6 cellular contexts compared by ENCODE assay signal in genomic region chrX:155071694-155072215, GRCh38. TPM values are rescaled to one million over a fixed set of nuclear protein-coding genes. Genes with fewer than 3 reads are reported as not detected.
A peak's percentile ranks its signal among the peaks of the same experiment; 100 is the strongest.
DNase-seq lines count a peak whose midpoint lies in the region; TF ChIP-seq lines count a peak whose summit lies in the region.

No MANE protein-coding gene starts in this region.

- no peaks in the 10 kb centered on the region for H3K27me3 ChIP-seq in OCI-LY3 (ENCODE audit: low read depth, low read length)
- no peaks in the 10 kb centered on the region for H3K27me3 ChIP-seq in thyroid gland

- no peak for TF ChIP-seq POLR2A in thyroid gland (IDR thresholded peaks at IDR 0.05)

- H3K9me3 ChIP-seq in OCI-LY3 (ENCODE audit: insufficient read depth, low read length), result no peaks in the 10 kb centered on the region
- H3K9me3 ChIP-seq in thyroid gland, result no peaks in the 10 kb centered on the region

- peak overlapping the region; percentile 74 for H3K27ac ChIP-seq in OCI-LY3 (ENCODE audit: low read length)
- peak overlapping the region in 2 of 3 donors; percentile 35 to 42 for H3K27ac ChIP-seq in thyroid gland

- peak overlapping the region; percentile 92 for H3K27ac Mint-ChIP-seq in glutamatergic neuron (ENCODE audit: unreplicated experiment)

- no peaks in the 10 kb centered on the region for H4K20me1 ChIP-seq in OCI-LY3 (ENCODE audit: insufficient read depth, low read length)

- peak overlapping the region; percentile 97 for H3K9ac ChIP-seq in OCI-LY3 (ENCODE audit: low read length)

- WGBS in thyroid gland, 2 donors, result 1 to 2% methylated on average over 7 to 13 of the region's 24 CpGs

- DNase-seq in NCI-H1092 treated with DMSO at 0.1 percent for 48 hours (lab: John Stamatoyannopoulos, UW) (peak; percentile 36), NCI-H1092 (lab: John Stamatoyannopoulos, UW) (no peak), glutamatergic neuron (peak; percentile 35), thyroid gland (peak; percentile 8 to 36), SKM-1 treated with dmso at 0.1 percent for 144 hours (lab: John Stamatoyannopoulos, UW; ENCODE audit: unreplicated experiment) (no peak)

- H3K27me3 Mint-ChIP-seq in glutamatergic neuron (ENCODE audit: unreplicated experiment), result peaks cover 4% of the 10 kb centered on the region

- H3K4me3 ChIP-seq in OCI-LY3 (ENCODE audit: low read length), result peak overlapping the region; percentile 100
- H3K4me3 ChIP-seq in thyroid gland (replicated peaks in 1 of 3), result peak overlapping the region in 2 of 3 donors; percentile 41 to 54

- peaks cover 65% of the 10 kb centered on the region for H3K79me2 ChIP-seq in OCI-LY3 (ENCODE audit: low read length)

- H3K36me3 ChIP-seq in OCI-LY3 (replicated peaks; ENCODE audit: low read depth, low read length) (peaks cover 20% of the 10 kb centered on the region), thyroid gland (no peaks in the 10 kb centered on the region)

- peak overlapping the region; percentile 89 for H3K4me3 Mint-ChIP-seq in glutamatergic neuron (ENCODE audit: unreplicated experiment)

- H3K9me3 Mint-ChIP-seq in glutamatergic neuron (ENCODE audit: unreplicated experiment), result peaks cover 2% of the 10 kb centered on the region

- peaks cover 6% of the 10 kb centered on the region for H3K36me3 Mint-ChIP-seq in glutamatergic neuron (ENCODE audit: unreplicated experiment)

- intact Hi-C loops in thyroid gland (cut with DNase I), result no loop called here

- H3K4me1 Mint-ChIP-seq in glutamatergic neuron (ENCODE audit: low read depth, unreplicated experiment), result peaks cover 7% of the 10 kb centered on the region

- H3K4me2 ChIP-seq in OCI-LY3 (ENCODE audit: low read length), result peak overlapping the region; percentile 71

- no peak for TF ChIP-seq CTCF in OCI-LY3 (IDR thresholded peaks at IDR 0.05; ENCODE audit: low read depth, low read length)
- no peak for TF ChIP-seq CTCF in glutamatergic neuron (IDR thresholded peaks at IDR 0.05; ENCODE audit: partially characterized antibody, unreplicated experiment)
- TF ChIP-seq CTCF in thyroid gland (IDR thresholded peaks at IDR 0.05), result no peak

- H3K4me1 ChIP-seq in OCI-LY3 (ENCODE audit: low read length), result peaks cover 11% of the 10 kb centered on the region
- H3K4me1 ChIP-seq in thyroid gland, result no peaks in the 10 kb centered on the region

- peak overlapping the region; percentile 43 for H2AFZ ChIP-seq in OCI-LY3 (ENCODE audit: low read depth, low read length)

RNA-seq across cellular contexts. Expression of gene BRCC3, which starts 0.4 kb away (rescaled TPM):
- total RNA-seq in glutamatergic neuron (ENCODE audit: unreplicated experiment) (21.9 TPM), thyroid gland (10 to 100 TPM in 3 of 4 donors, 1 to 10 TPM in 1; 9.7 to 21.9 (median 18.0) TPM)

RNA-seq across cellular contexts. Expression of gene CMC4, which starts 0.8 kb away (rescaled TPM):
- total RNA-seq in glutamatergic neuron (ENCODE audit: unreplicated experiment) (1.8 TPM), thyroid gland (10 to 100 TPM; 10.5 to 29.5 (median 21.8) TPM)

RNA-seq across cellular contexts. Expression of gene MTCP1, which starts 0.8 kb away (rescaled TPM):
- total RNA-seq in glutamatergic neuron (ENCODE audit: unreplicated experiment) (9.5 TPM), thyroid gland (1 to 10 TPM in 1 of 4 donors, under 1 TPM in 3; 0.78 to 4.3 (median 0.92) TPM)

RNA-seq across cellular contexts. Expression of gene FUNDC2, which starts 45.1 kb away (rescaled TPM):
- total RNA-seq in glutamatergic neuron (ENCODE audit: unreplicated experiment) (83.9 TPM), thyroid gland (10 to 100 TPM; 50.7 to 78.5 (median 69.0) TPM)

RNA-seq across cellular contexts. Expression of gene F8, which starts 49.2 kb away (rescaled TPM):
- total RNA-seq in glutamatergic neuron (ENCODE audit: unreplicated experiment), result 1.8 TPM
- 10 to 100 TPM; 17.3 to 43.1 (median 29.3) TPM for total RNA-seq in thyroid gland

Comparison
In these comparisons a context has a peak if more than half of its experiments do, and no peak if none do; other contexts are left out.
1. DNase-seq: peak in NCI-H1092 treated with DMSO at 0.1 percent for 48 hours (single experiment), glutamatergic neuron (single experiment) and thyroid gland (2 of 2); none in NCI-H1092 (single experiment) and SKM-1 treated with dmso at 0.1 percent for 144 hours (single experiment).